8 cellular contexts compared by ENCODE assay signal in genomic region chr12:48681416-48681737, GRCh38. TPM values are rescaled to one million over a fixed set of nuclear protein-coding genes. Genes with fewer than 3 reads are reported as not detected.
DNase-seq lines count a peak whose midpoint lies in the region; ATAC-seq and TF ChIP-seq lines count a peak whose summit lies in the region.

No MANE protein-coding gene starts in this region.

- TF ChIP-seq POLR2A in NB4 (IDR thresholded peaks at IDR 0.05; ENCODE audit: extremely low read depth, insufficient read length) (no peak), lower leg skin (IDR thresholded peaks at IDR 0.05) (no peak), upper lobe of left lung (IDR thresholded peaks at IDR 0.05) (no peak)

- TF ChIP-seq EP300 in upper lobe of left lung (IDR thresholded peaks at IDR 0.05), result no peak

- H3K27ac ChIP-seq in upper lobe of left lung, result peak overlapping the region; percentile 92 to 98 (median 94)

- H3K36me3 ChIP-seq in upper lobe of left lung, result peaks cover under 1 to 35% (median 7%) of the 10 kb centered on the region in 4 donors

- no peaks in the 10 kb centered on the region for H3K9me3 ChIP-seq in upper lobe of left lung

- WGBS in lower leg skin, 2 donors, result 1 to 2% methylated on average over 13 of the region's 13 CpGs
- WGBS in upper lobe of left lung, 2 donors, result 1% methylated on average over 11 to 13 of the region's 13 CpGs

- H3K27ac Mint-ChIP-seq in central memory CD8-positive, alpha-beta T cell (ENCODE audit: low read depth), result peak overlapping the region; percentile 98

- peaks cover 41% of the 10 kb centered on the region for H3K4me1 Mint-ChIP-seq in central memory CD8-positive, alpha-beta T cell

- peaks cover 46% of the 10 kb centered on the region for H3K36me3 Mint-ChIP-seq in central memory CD8-positive, alpha-beta T cell (ENCODE audit: insufficient read depth)

- H3K27me3 Mint-ChIP-seq in central memory CD8-positive, alpha-beta T cell, result no peaks in the 10 kb centered on the region

- POLR2A ChIA-PET in GM10248 (lab: Yijun Ruan, JAX), result interaction anchor here (1.6 to 1.8 kb wide), 2 partner anchors 9 to 22 kb away, joined by 6 to 16 read pairs; no protein-coding TSS in a partner anchor

- H3K27me3 ChIP-seq in upper lobe of left lung, result no peaks in the 10 kb centered on the region

- intact Hi-C loops in lower leg skin (cut with DNase I; ENCODE audit: low total_unique reads), result no loop called here

- TF ChIP-seq CTCF in GM10248 (IDR thresholded peaks at IDR 0.05; ENCODE audit: control extremely low read depth, extremely low read depth, low read depth, missing control alignments) (no peak), NB4 (IDR thresholded peaks at IDR 0.05; ENCODE audit: low read depth, low read length) (no peak), lower leg skin (IDR thresholded peaks at IDR 0.05) (no peak), upper lobe of left lung (IDR thresholded peaks at IDR 0.05) (no peak)

- CTCF ChIA-PET in GM10248 (lab: Yijun Ruan, JAX), result interaction anchor here (2.0 kb wide), 1 partner anchor 10 kb away, joined by 11 read pairs; no protein-coding TSS in a partner anchor

- H3K4me3 ChIP-seq in NB4 (ENCODE audit: low read depth, low read length) (peak overlapping the region; percentile 82), lower leg skin (ENCODE audit: low read depth, poor library complexity, severe bottlenecking) (peak overlapping the region; percentile 95), upper lobe of left lung (peak overlapping the region; percentile 75 to 99 (median 78))

- ATAC-seq in central memory CD8-positive, alpha-beta T cell (replicated peaks; ENCODE audit: extremely low read depth, poor library complexity, severe bottlenecking), result no peak
- ATAC-seq in upper lobe of left lung (ENCODE audit: low FRiP score in 2 of 2) (no peak), HG03521 (IDR thresholded peaks at IDR 0.05; ENCODE audit: unreplicated experiment) (no peak)

- peaks cover 39 to 53% (median 46%) of the 10 kb centered on the region in 4 donors for H3K4me1 ChIP-seq in upper lobe of left lung

- DNase-seq in GM10248 (ENCODE audit: extremely low spot score) (peak; percentile 25), NB4 (ENCODE audit: low read depth) (peak; percentile 63), lower leg skin (ENCODE audit: low spot score in 2 of 2) (no peak), upper lobe of left lung (no peak), midbrain (lab: John Stamatoyannopoulos, UW) (no peak), NCI-H1436 (lab: John Stamatoyannopoulos, UW) (no peak)
- DNase-seq in central memory CD8-positive, alpha-beta T cell (ENCODE audit: low spot score in 2 of 2), result no peak

- H3K9me3 Mint-ChIP-seq in central memory CD8-positive, alpha-beta T cell, result no peaks in the 10 kb centered on the region

- peak overlapping the region; percentile 89 for H3K4me3 Mint-ChIP-seq in central memory CD8-positive, alpha-beta T cell

RNA-seq across cellular contexts. Expression of gene KANSL2, which starts 0.7 kb away (rescaled TPM):
- 100 to 1,000 TPM in 1 of 4 donors, 10 to 100 TPM in 3; 45.9 to 106 (median 60.6) TPM for total RNA-seq in lower leg skin
- total RNA-seq in upper lobe of left lung, result 10 to 100 TPM; 13.2 to 60.5 (median 26.3) TPM

RNA-seq across cellular contexts. Expression of gene CCNT1, which starts 35.1 kb away (rescaled TPM):
- total RNA-seq in lower leg skin (10 to 100 TPM; 19.3 to 34.9 (median 31.5) TPM), upper lobe of left lung (10 to 100 TPM; 11.9 to 39.8 (median 26.6) TPM)

Comparison
In these comparisons a context has a peak if more than half of its experiments do, and no peak if none do; other contexts are left out.
1. DNase-seq: peak in GM10248 (single experiment) and NB4 (single experiment); none in central memory CD8-positive, alpha-beta T cell (0 of 2), lower leg skin (0 of 2), upper lobe of left lung (0 of 2), midbrain (single experiment) and NCI-H1436 (single experiment).
2. Peak in every context shown above with its lines, with median percentiles within 50 percentile points of each other: H3K4me3 ChIP-seq.